Comparison of ENCODE assay signal across 25 cellular contexts in genomic region chr15:33094336-33094735, GRCh38.
A peak's percentile ranks its signal among the peaks of the same experiment; 100 is the strongest.
DNase-seq lines count a peak whose midpoint lies in the region; ATAC-seq, FAIRE-seq and TF ChIP-seq lines count a peak whose summit lies in the region.
"Had no signal": no experiment of that assay in that cellular context is flagged by ENCODE, and none has a peak within 500 bp of the region (broad histone marks: within the 10 kb centered on the region; RNA-seq: fewer than 3 reads in every experiment).

No MANE protein-coding gene starts in this region.

- H3K4me2 ChIP-seq in HepG2 (ENCODE audit: low read depth, low read length) = no peak overlapping the region

- TF ChIP-seq RAD21 in HepG2 (CRISPR knock-in tag; IDR thresholded peaks at IDR 0.05) = no peak

- H4K20me1 ChIP-seq in HepG2 (ENCODE audit: insufficient read depth, low read length) = no peaks in the 10 kb centered on the region

- H2AFZ ChIP-seq in HepG2 (ENCODE audit: low read length) = no peak overlapping the region

- no peaks in the 10 kb centered on the region for H3K9me3 Mint-ChIP-seq in naive thymus-derived CD8-positive, alpha-beta T cell
- H3K9me3 Mint-ChIP-seq: activated naive CD4-positive, alpha-beta T cell treated with anti-CD3 and anti-CD28 coated beads, Interleukin-2, amount 10 ng/mL, durations not matched to agents 7 days and 5 days; activated T-cell treated with anti-CD3 and anti-CD28 coated beads, Interleukin-2, amount 50 U/mL, for 4 hours had no signal

- H3K4me1 Mint-ChIP-seq in naive thymus-derived CD8-positive, alpha-beta T cell = peaks cover 0 to 14% (median 13%) of the 10 kb centered on the region in 4 donors

- H3K4me1 ChIP-seq in HepG2 (ENCODE audit: insufficient read depth, low read length) = no peaks in the 10 kb centered on the region
- no peaks in the 10 kb centered on the region for H3K4me1 ChIP-seq in right lobe of liver
- H3K4me1 ChIP-seq: ascending aorta, pancreas, upper lobe of right lung had no signal

- H3K27me3 ChIP-seq in HepG2 (ENCODE audit: control insufficient read depth in 1 of 2, insufficient read depth in 2 of 2, low read length in 2 of 2) = no peaks in the 10 kb centered on the region; a peak in 1 of 5 replicates
- H3K27me3 ChIP-seq in right lobe of liver = no peaks in the 10 kb centered on the region
- no peaks in the 10 kb centered on the region for H3K27me3 ChIP-seq in brain microvascular endothelial cell (replicated peaks)
- H3K27me3 ChIP-seq: ascending aorta, colonic mucosa, pancreas, sigmoid colon, upper lobe of right lung had no signal

- H3K4me3 ChIP-seq in HepG2 (replicated peaks in 1 of 3; ENCODE audit: insufficient read depth in 1 of 3, low read depth in 2 of 3, low read length in 3 of 3) (no peak overlapping the region), right lobe of liver (no peak overlapping the region), brain microvascular endothelial cell (ENCODE audit: low read depth, low read length) (no peak overlapping the region)
- H3K4me3 ChIP-seq: ascending aorta, colonic mucosa, pancreas, sigmoid colon, upper lobe of right lung had no signal

- no peaks in the 10 kb centered on the region for H3K36me3 Mint-ChIP-seq in naive thymus-derived CD8-positive, alpha-beta T cell
- H3K36me3 Mint-ChIP-seq: activated naive CD4-positive, alpha-beta T cell treated with anti-CD3 and anti-CD28 coated beads, Interleukin-2, amount 10 ng/mL, durations not matched to agents 7 days and 5 days had no signal

- POLR2A ChIA-PET in HepG2 (lab: Yijun Ruan, JAX) = no interaction called here
- POLR2A ChIA-PET in naive thymus-derived CD8-positive, alpha-beta T cell (lab: Charles Lee) = no interaction called here

- no peaks in the 10 kb centered on the region for H3K27me3 Mint-ChIP-seq in naive thymus-derived CD8-positive, alpha-beta T cell
- H3K27me3 Mint-ChIP-seq: activated CD4-positive, alpha-beta T cell treated with anti-CD3 and anti-CD28 coated beads for 36 hours had no signal

- intact Hi-C loops in HepG2 (cut with micrococcal nuclease; ENCODE audit: unreplicated experiment) = loop anchor here (10.0 kb wide), 1 partner anchor 1640 kb away; no protein-coding TSS in a partner anchor
- intact Hi-C loops in right lobe of liver (cut with DNase I) = no loop called here

- no peak for TF ChIP-seq CTCF in HepG2 (CRISPR knock-in tag; IDR thresholded peaks at IDR 0.05)
- TF ChIP-seq CTCF in right lobe of liver (IDR thresholded peaks at IDR 0.05) = no peak
- TF ChIP-seq CTCF in brain microvascular endothelial cell (IDR thresholded peaks at IDR 0.05; ENCODE audit: low read depth, low read length, missing control alignments) = no peak

- in situ Hi-C loops in HepG2 (cut with HindIII; ENCODE audit: extremely low pct_ligation_motif_present, low pct_unique_long_range_greater_than_20kb) = no loop called here
- in situ Hi-C loops in brain microvascular endothelial cell (cut with HindIII; ENCODE audit: low pct_ligation_motif_present, low sequenced_read_pairs) = no loop called here

- WGBS in HepG2 (ENCODE audit: low lambda C conversion rate) = 19% methylated on average over 2 of the region's 2 CpGs
- WGBS in right lobe of liver (ENCODE audit: insufficient coverage, low coverage, low lambda C conversion rate, missing lambda C conversion rate) = 21% methylated on average over 2 of the region's 2 CpGs

- CTCF ChIA-PET in HepG2 (lab: Yijun Ruan, JAX; ENCODE audit: low intra/inter-chr PET ratio, low total read pairs) = no interaction called here

- no TSS peak for BruUV-seq in HepG2 (replicated peaks; lab: Mats Ljungman, UMichigan)

- TF ChIP-seq EP300 in HepG2 (IDR thresholded peaks at IDR 0.05; ENCODE audit: low read depth in 2 of 2, low read length in 2 of 2) = no peak
- TF ChIP-seq EP300 in HepG2 (CRISPR knock-in tag; IDR thresholded peaks at IDR 0.05; ENCODE audit: borderline replicate concordance) = no peak

- H3K9ac ChIP-seq in HepG2 (ENCODE audit: insufficient read depth, low read depth, low read length) = no peak overlapping the region

- no peaks in the 10 kb centered on the region for H3K9me3 ChIP-seq in HepG2 (ENCODE audit: low read length)
- no peaks in the 10 kb centered on the region for H3K9me3 ChIP-seq in right lobe of liver
- H3K9me3 ChIP-seq: ascending aorta, colonic mucosa, pancreas, sigmoid colon, upper lobe of right lung had no signal

- H3K27ac Mint-ChIP-seq in naive thymus-derived CD8-positive, alpha-beta T cell = peak overlapping the region in 1 of 10 donors; percentile 49
- H3K27ac Mint-ChIP-seq: activated CD4-positive, alpha-beta T cell treated with anti-CD3 and anti-CD28 coated beads for 36 hours; activated naive CD4-positive, alpha-beta T cell treated with anti-CD3 and anti-CD28 coated beads, Interleukin-2, amount 10 ng/mL, durations not matched to agents 7 days and 5 days had no signal

- H3K79me2 ChIP-seq in HepG2 (ENCODE audit: insufficient read depth, low read length) = no peaks in the 10 kb centered on the region

- H3K36me3 ChIP-seq in HepG2 (replicated peaks in 1 of 2; ENCODE audit: control insufficient read depth in 1 of 2, insufficient read depth in 2 of 2, low read length in 2 of 2) = no peaks in the 10 kb centered on the region
- no peaks in the 10 kb centered on the region for H3K36me3 ChIP-seq in right lobe of liver
- H3K36me3 ChIP-seq in brain microvascular endothelial cell (replicated peaks) = no peaks in the 10 kb centered on the region
- H3K36me3 ChIP-seq: ascending aorta, colonic mucosa, pancreas, sigmoid colon, upper lobe of right lung had no signal

- ATAC-seq in HepG2 (no peak), right lobe of liver (no peak)
- no peak for ATAC-seq in naive thymus-derived CD8-positive, alpha-beta T cell
- ATAC-seq: activated CD4-positive, alpha-beta T cell treated with anti-CD3 and anti-CD28 coated beads for 36 hours; activated T-cell treated with anti-CD3 and anti-CD28 coated beads, Interleukin-2, amount 50 U/mL, for 4 hours; pancreas; upper lobe of right lung had no signal

- H3K4me3 Mint-ChIP-seq in naive thymus-derived CD8-positive, alpha-beta T cell = no peak overlapping the region
- H3K4me3 Mint-ChIP-seq: activated CD4-positive, alpha-beta T cell treated with anti-CD3 and anti-CD28 coated beads for 36 hours; activated naive CD4-positive, alpha-beta T cell treated with anti-CD3 and anti-CD28 coated beads, Interleukin-2, amount 10 ng/mL, durations not matched to agents 7 days and 5 days; activated T-cell treated with anti-CD3 and anti-CD28 coated beads, Interleukin-2, amount 50 U/mL, for 4 hours had no signal

- TF ChIP-seq POLR2A in HepG2 (IDR thresholded peaks at IDR 0.05; ENCODE audit: insufficient read depth in 1 of 2, low read depth in 2 of 2, low read length in 2 of 2) (no peak), right lobe of liver (IDR thresholded peaks at IDR 0.05) (no peak)

- FAIRE-seq in HepG2 (lab: Jason Lieb, UNC) = no peak
- FAIRE-seq: endometrium, keratinocyte, pancreas had no signal

- H3K27ac ChIP-seq in HepG2 (ENCODE audit: extremely low read length, insufficient read depth, low read length) (no peak overlapping the region), right lobe of liver (no peak overlapping the region), brain microvascular endothelial cell (peak overlapping the region; percentile 84)
- H3K27ac ChIP-seq: ascending aorta, C4-2B, colonic mucosa, pancreas, sigmoid colon, upper lobe of right lung had no signal

- DNase-seq in HepG2 (ENCODE audit: low spot score) (no peak), right lobe of liver (no peak), brain microvascular endothelial cell (peak; percentile 75), foreskin melanocyte (peak; percentile 84), NCI-H1105 treated with DMSO at 0.1 percent for 48 hours (lab: John Stamatoyannopoulos, UW) (no peak), activated gamma-delta T cell (lab: John Stamatoyannopoulos, UW) (no peak), NCI-H2081 (lab: John Stamatoyannopoulos, UW) (no peak)
- DNase-seq in naive thymus-derived CD8-positive, alpha-beta T cell = no peak
- DNase-seq: activated CD4-positive, alpha-beta T cell treated with anti-CD3 and anti-CD28 coated beads for 36 hours; activated CD8-positive, alpha-beta memory T cell treated with anti-CD3 and anti-CD28 coated beads for 24 hours; activated naive CD4-positive, alpha-beta T cell treated with anti-CD3 and anti-CD28 coated beads, Interleukin-2, amount 10 ng/mL, durations not matched to agents 7 days and 5 days; activated T-cell treated with anti-CD3 and anti-CD28 coated beads, Interleukin-2, amount 50 U/mL, for 4 hours; colonic mucosa; Karpas-422; mammary epithelial cell; NCI-H187 treated with DMSO at 0.1 percent for 48 hours; pancreas; SHP77; sigmoid colon; stimulated activated CD8-positive, alpha-beta memory T cell treated with anti-CD3 and anti-CD28 coated beads, Interleukin-4, amount 100 ng/mL, for 48 hours; upper lobe of right lung had no signal

TF ChIP-seq in HepG2, 621 proteins besides CTCF, POLR2A, EP300 and RAD21:
- TF ChIP-seq CREB1 (IDR thresholded peaks at IDR 0.05) (peak; percentile 31; the same call in 1 of the 2 replicates), CREB1 (CRISPR knock-in tag; IDR thresholded peaks at IDR 0.05) (no peak), GFI1 (CRISPR knock-in tag; IDR thresholded peaks at IDR 0.05; ENCODE audit: borderline replicate concordance) (no peak)

Comparison
In these comparisons a context has a peak if more than half of its experiments do, and no peak if none do; other contexts are left out.
1. DNase-seq: peak in brain microvascular endothelial cell (single experiment) and foreskin melanocyte (single experiment); none in HepG2 (single experiment), right lobe of liver (0 of 3), naive thymus-derived CD8-positive, alpha-beta T cell (0 of 10), NCI-H1105 treated with DMSO at 0.1 percent for 48 hours (single experiment), activated gamma-delta T cell (single experiment) and NCI-H2081 (0 of 2).